ENCODE assay signal across 24 cellular contexts in the genomic region with DNA sequence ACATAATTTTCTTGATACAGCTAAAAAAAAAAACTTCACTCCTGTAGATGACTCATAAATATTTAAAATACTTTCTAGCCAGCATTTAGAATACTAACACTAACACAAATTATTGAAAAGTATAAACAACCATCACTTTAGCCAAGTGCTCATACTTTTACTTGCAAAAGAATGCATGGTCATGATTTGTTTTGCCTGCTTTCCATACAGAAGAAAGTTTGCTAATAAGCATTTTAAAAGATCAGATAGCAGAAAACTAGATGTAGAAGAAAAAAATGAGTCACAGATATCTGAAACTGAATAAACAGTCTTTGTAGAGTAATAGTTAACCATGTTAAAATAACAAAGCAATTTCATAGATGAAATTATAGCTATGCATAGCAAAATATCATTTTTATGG.
DNase-seq lines count a peak whose midpoint lies in the region; ATAC-seq, FAIRE-seq and TF ChIP-seq lines count a peak whose summit lies in the region.
"Had no signal": no experiment of that assay in that cellular context is flagged by ENCODE, and none has a peak within 500 bp of the region (broad histone marks: within the 10 kb centered on the region; RNA-seq: fewer than 3 reads in every experiment).

No MANE protein-coding gene starts in this region.

- no peaks in the 10 kb centered on the region for H3K4me1 ChIP-seq in astrocyte (ENCODE audit: insufficient read depth, low read length)
- H3K4me1 ChIP-seq: body of pancreas, thyroid gland had no signal

- H3K27me3 ChIP-seq in astrocyte (ENCODE audit: insufficient read depth, low read length): no peaks in the 10 kb centered on the region
- H3K27me3 ChIP-seq: body of pancreas, thyroid gland had no signal

- no peak for ATAC-seq in HG02852 (IDR thresholded peaks at IDR 0.05; ENCODE audit: unreplicated experiment)
- ATAC-seq: body of pancreas, esophagus mucosa had no signal

- no peaks in the 10 kb centered on the region for H3K36me3 Mint-ChIP-seq in astrocyte (ENCODE audit: low read depth, unreplicated experiment)
- H3K36me3 Mint-ChIP-seq: activated naive CD4-positive, alpha-beta T cell treated with anti-CD3 and anti-CD28 coated beads, Interleukin-2, amount 50 U/mL, for 24 hours had no signal

- TF ChIP-seq CTCF in astrocyte (IDR thresholded peaks at IDR 0.05; ENCODE audit: insufficient read depth, low read depth, low read length) (no peak), fibroblast of the aortic adventitia (IDR thresholded peaks at IDR 0.05; ENCODE audit: insufficient read depth, low read length) (no peak)

- H3K9ac ChIP-seq in astrocyte (ENCODE audit: low read length): no peak overlapping the region

- no peak overlapping the region for H2AFZ ChIP-seq in astrocyte (ENCODE audit: low read depth, low read length)

- H3K27me3 Mint-ChIP-seq in astrocyte (ENCODE audit: low read depth, unreplicated experiment): no peaks in the 10 kb centered on the region
- H3K27me3 Mint-ChIP-seq: activated naive CD4-positive, alpha-beta T cell treated with anti-CD3 and anti-CD28 coated beads, Interleukin-2, amount 50 U/mL, for 24 hours; stimulated activated naive CD8-positive, alpha-beta T cell treated with anti-CD3 and anti-CD28 coated beads, Interleukin-15, Interleukin-2, amounts not matched to agents 100 ng/mL and 50 ng/mL, for 24 hours had no signal

- peaks cover 5% of the 10 kb centered on the region for H3K9me3 Mint-ChIP-seq in astrocyte (ENCODE audit: unreplicated experiment)

- no peak overlapping the region for H3K27ac ChIP-seq in astrocyte (ENCODE audit: low read depth, low read length)
- H3K27ac ChIP-seq: body of pancreas, thyroid gland had no signal

- peak; percentile 9 for DNase-seq in H4 (ENCODE audit: low spot score)
- DNase-seq in astrocyte (ENCODE audit: low read depth): peak; percentile 62
- peak; percentile 1 for DNase-seq in fibroblast of the aortic adventitia (ENCODE audit: low read depth)
- peak; percentile 17 for DNase-seq in stromal cell of bone marrow (ENCODE audit: low read depth)
- DNase-seq in COLO668 (lab: John Stamatoyannopoulos, UW; ENCODE audit: unreplicated experiment): no peak
- no peak for DNase-seq in NOMO-1 treated with dmso at 0.1 percent for 144 hours (lab: John Stamatoyannopoulos, UW; ENCODE audit: unreplicated experiment)
- DNase-seq: activated CD8-positive, alpha-beta memory T cell treated with anti-CD3 and anti-CD28 coated beads, Interleukin-2, amount 50 U/mL, for 4 hours; AML-193; body of pancreas; DMS53; effector CD8-positive, alpha-beta T cell; glutamatergic neuron; H7; mammary epithelial cell; NCI-H1092 treated with DMSO at 0.1 percent for 48 hours; NCI-H1930; NCI-H69; posterior cingulate gyrus; thyroid gland had no signal

- no peak overlapping the region for H3K27ac Mint-ChIP-seq in astrocyte (ENCODE audit: unreplicated experiment)
- H3K27ac Mint-ChIP-seq: activated naive CD4-positive, alpha-beta T cell treated with anti-CD3 and anti-CD28 coated beads, Interleukin-2, amount 50 U/mL, for 24 hours; stimulated activated naive CD8-positive, alpha-beta T cell treated with anti-CD3 and anti-CD28 coated beads, Interleukin-15, Interleukin-2, amounts not matched to agents 100 ng/mL and 50 ng/mL, for 24 hours had no signal

- no peaks in the 10 kb centered on the region for H3K79me2 ChIP-seq in astrocyte (ENCODE audit: insufficient read depth, low read length)

- H3K9me3 ChIP-seq in astrocyte (ENCODE audit: insufficient read depth, low read depth, low read length): peaks cover 2% of the 10 kb centered on the region
- H3K9me3 ChIP-seq: body of pancreas, thyroid gland had no signal

- H3K4me3 Mint-ChIP-seq in astrocyte (ENCODE audit: unreplicated experiment): no peak overlapping the region
- H3K4me3 Mint-ChIP-seq: activated naive CD4-positive, alpha-beta T cell treated with anti-CD3 and anti-CD28 coated beads, Interleukin-2, amount 50 U/mL, for 24 hours; neural crest cell; stimulated activated naive CD8-positive, alpha-beta T cell treated with anti-CD3 and anti-CD28 coated beads, Interleukin-15, Interleukin-2, amounts not matched to agents 100 ng/mL and 50 ng/mL, for 24 hours had no signal

- peaks cover 4% of the 10 kb centered on the region for H3K4me1 Mint-ChIP-seq in astrocyte (ENCODE audit: low read depth, unreplicated experiment)
- H3K4me1 Mint-ChIP-seq: activated naive CD4-positive, alpha-beta T cell treated with anti-CD3 and anti-CD28 coated beads, Interleukin-2, amount 50 U/mL, for 24 hours; neural crest cell had no signal

- H3K4me2 ChIP-seq in astrocyte (ENCODE audit: low read length): no peak overlapping the region

- no peak overlapping the region for H3K4me3 ChIP-seq in astrocyte (ENCODE audit: insufficient read depth, low read depth, low read length)
- no peak overlapping the region for H3K4me3 ChIP-seq in fibroblast of the aortic adventitia (ENCODE audit: low read depth, low read length)
- H3K4me3 ChIP-seq: body of pancreas, thyroid gland had no signal

- no peaks in the 10 kb centered on the region for H4K20me1 ChIP-seq in astrocyte (ENCODE audit: insufficient read depth, low read length)

- FAIRE-seq in astrocyte (lab: Jason Lieb, UNC): no peak

- no peaks in the 10 kb centered on the region for H3K36me3 ChIP-seq in astrocyte (ENCODE audit: insufficient read depth, low read length)
- H3K36me3 ChIP-seq: thyroid gland had no signal

Comparison
In these comparisons a context has a peak if more than half of its experiments do, and no peak if none do; other contexts are left out.
1. DNase-seq: peak in H4 (single experiment), astrocyte (single experiment), fibroblast of the aortic adventitia (single experiment) and stromal cell of bone marrow (single experiment); none in COLO668 (single experiment) and NOMO-1 treated with dmso at 0.1 percent for 144 hours (single experiment).